ENCODE assay signal across 8 cellular contexts in the genomic region with DNA sequence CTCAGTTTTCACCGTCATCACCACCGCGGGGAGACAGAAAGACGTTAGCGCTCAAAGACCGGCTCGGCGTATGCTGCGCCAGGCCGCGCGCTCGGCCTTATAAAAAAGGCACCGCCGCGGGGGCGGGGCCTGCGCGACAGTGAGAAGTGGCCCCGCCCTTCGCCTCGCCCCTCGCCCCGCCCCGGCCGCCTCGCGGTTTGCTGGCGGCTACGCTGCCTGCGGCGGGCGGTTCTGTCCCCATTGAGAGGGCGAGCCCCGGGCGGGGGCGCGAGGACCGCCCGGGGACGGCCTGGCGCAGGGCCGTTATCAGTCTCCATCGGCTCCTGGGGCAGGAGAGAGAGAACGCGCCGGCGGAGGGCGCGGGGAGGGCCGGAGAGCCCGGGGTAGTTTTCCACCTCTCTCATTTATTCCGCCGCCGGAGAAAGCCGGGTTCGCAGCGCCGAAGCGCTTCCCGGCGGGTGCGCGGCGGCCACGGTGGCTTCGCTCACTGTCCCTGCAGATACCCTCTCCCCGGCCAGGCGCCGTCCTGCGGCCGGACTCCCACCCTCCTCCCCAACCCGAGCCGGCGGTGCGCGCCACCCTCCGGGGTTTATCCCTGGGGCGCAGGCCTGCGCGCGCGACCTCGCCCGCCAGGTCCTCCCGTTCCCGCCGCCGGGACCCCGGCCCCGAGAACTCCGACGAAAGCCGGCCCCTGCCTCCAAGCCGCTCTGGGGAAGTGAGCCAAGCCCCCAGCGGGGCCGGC.
DNase-seq lines count a peak whose midpoint lies in the region; ATAC-seq, FAIRE-seq and TF ChIP-seq lines count a peak whose summit lies in the region.

No MANE protein-coding gene starts in this region.

- intact Hi-C loops in kidney (cut with DNase I) = loop anchor here (10.0 kb wide), 2 partner anchors 470 to 650 kb away; no protein-coding TSS in a partner anchor

- H3K27ac Mint-ChIP-seq in central memory CD8-positive, alpha-beta T cell (ENCODE audit: low read depth) = peak overlapping the region; percentile 88

- peaks cover 6 to 16% of the 10 kb centered on the region in 2 donors for H3K4me1 ChIP-seq in kidney (ENCODE audit: control insufficient read depth in 1 of 2, insufficient read depth in 1 of 2, low read depth in 1 of 2, low read length in 2 of 2)

- peak overlapping the region; percentile 94 to 98 for H3K4me3 ChIP-seq in kidney (ENCODE audit: low read length in 2 of 2)

- TF ChIP-seq CTCF in kidney (IDR thresholded peaks at IDR 0.05; ENCODE audit: borderline replicate concordance, extremely low read depth, insufficient read depth) = peak; percentile 5

- ATAC-seq in GM18909 (IDR thresholded peaks at IDR 0.05; ENCODE audit: poor library complexity, unreplicated experiment) (peak; percentile 72), HG03139 (IDR thresholded peaks at IDR 0.05; ENCODE audit: unreplicated experiment) (peak; percentile 65)
- peak; percentile 75 to 76 for ATAC-seq in activated CD4-positive, CD25-positive, alpha-beta regulatory T cell treated with anti-CD3 and anti-CD28 coated beads, Interleukin-2, amount 50 U/mL, for 24 hours
- peak; percentile 77 for ATAC-seq in central memory CD8-positive, alpha-beta T cell (replicated peaks; ENCODE audit: extremely low read depth, poor library complexity, severe bottlenecking)

- H3K4me3 Mint-ChIP-seq in central memory CD8-positive, alpha-beta T cell = peak overlapping the region; percentile 87

- no peaks in the 10 kb centered on the region for H3K27me3 Mint-ChIP-seq in central memory CD8-positive, alpha-beta T cell

- peaks cover 33% of the 10 kb centered on the region for H3K4me1 Mint-ChIP-seq in central memory CD8-positive, alpha-beta T cell

- no peak for FAIRE-seq in kidney (lab: Jason Lieb, UNC)

- no peaks in the 10 kb centered on the region for H3K9me3 ChIP-seq in kidney (ENCODE audit: control insufficient read depth in 1 of 2, low read length in 2 of 2)

- peak overlapping the region; percentile 96 to 97 for H3K27ac ChIP-seq in kidney (ENCODE audit: low read depth in 2 of 2, low read length in 2 of 2)

- peak; percentile 94 for DNase-seq in AG08396 (ENCODE audit: low spot score)
- peak; percentile 76 for DNase-seq in NCI-H2227 treated with DMSO at 0.1 percent for 48 hours (lab: John Stamatoyannopoulos, UW)
- DNase-seq in central memory CD8-positive, alpha-beta T cell (ENCODE audit: low spot score in 2 of 2) = peak; percentile 82 to 86
- peak; percentile 99 for DNase-seq in kidney
- DNase-seq in stimulated activated CD4-positive, alpha-beta T cell treated with anti-CD3 and anti-CD28 coated beads, Interleukin-15, amount 100 ng/mL, for 1 hour (ENCODE audit: low read depth in 1 of 2, low spot score in 1 of 2) = peak; percentile 93 to 96

- no peaks in the 10 kb centered on the region for H3K9me3 Mint-ChIP-seq in central memory CD8-positive, alpha-beta T cell

- H3K9ac ChIP-seq in kidney (ENCODE audit: low read length in 2 of 2) = peak overlapping the region; percentile 81 to 91

- H3K36me3 ChIP-seq in kidney (ENCODE audit: control insufficient read depth in 1 of 2, insufficient read depth in 2 of 2, low read length in 2 of 2) = peaks cover 27 to 39% of the 10 kb centered on the region in 2 donors

- H3K36me3 Mint-ChIP-seq in central memory CD8-positive, alpha-beta T cell (ENCODE audit: insufficient read depth) = peaks cover 25% of the 10 kb centered on the region

Comparison
In these comparisons a context has a peak if more than half of its experiments do, and no peak if none do; other contexts are left out.
1. Peak in every context shown above with its lines: DNase-seq, ATAC-seq, H3K4me3 ChIP-seq and H3K27ac ChIP-seq.